ENCODE assay signal across 16 cellular contexts in the genomic region with DNA sequence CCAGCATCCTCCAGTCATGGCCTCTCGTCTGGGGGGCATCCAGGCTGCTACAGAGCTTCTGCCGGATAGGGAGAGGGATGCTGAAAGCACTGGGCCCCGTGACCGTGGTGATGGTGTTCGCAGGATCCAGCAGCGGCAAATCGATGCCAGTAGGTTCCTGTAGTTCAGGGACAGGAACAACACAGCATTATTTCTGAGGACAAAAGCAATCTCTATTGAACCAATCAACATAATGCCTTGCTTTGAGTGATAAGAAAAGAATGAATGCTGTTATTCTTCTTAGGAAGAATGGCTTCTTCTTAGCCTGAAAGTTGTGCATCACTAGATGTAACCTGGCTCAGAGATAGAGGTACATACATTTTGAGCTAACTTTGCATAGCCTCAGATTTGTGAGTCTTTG.
DNase-seq lines count a peak whose midpoint lies in the region; ATAC-seq and FAIRE-seq lines count a peak whose summit lies in the region.
"Had no signal": no experiment of that assay in that cellular context is flagged by ENCODE, and none has a peak within 500 bp of the region (broad histone marks: within the 10 kb centered on the region; RNA-seq: fewer than 3 reads in every experiment).

No MANE protein-coding gene starts in this region.

- H3K27ac ChIP-seq in cingulate gyrus (ENCODE audit: low read depth, low read length): peak overlapping the region; percentile 96
- H3K27ac ChIP-seq: Peyer's patch had no signal

- H3K4me1 Mint-ChIP-seq in activated naive CD8-positive, alpha-beta T cell treated with anti-CD3 and anti-CD28 coated beads, Interleukin-2, amount 50 U/mL, for 24 hours: no peaks in the 10 kb centered on the region

- DNase-seq in C1 segment of cervical spinal cord (lab: John Stamatoyannopoulos, UW) (peak in 11 of 14 donors; percentile 21 to 81 (median 49)), inferior parietal cortex (ENCODE audit: extremely low spot score) (peak; percentile 61), posterior cingulate gyrus (peak; percentile 25 to 95 (median 69)), HTR-8/SVneo (ENCODE audit: insufficient read length, low spot score) (no peak), cerebellar cortex (ENCODE audit: low spot score) (no peak)
- DNase-seq in activated naive CD8-positive, alpha-beta T cell treated with anti-CD3 and anti-CD28 coated beads, Interleukin-2, amount 50 U/mL, for 24 hours: no peak
- DNase-seq: Calu3; CD4-positive, alpha-beta memory T cell; NCI-H1105; NCI-H2081 treated with DMSO at 0.1 percent for 48 hours; Peyer's patch had no signal

- H3K9me3 Mint-ChIP-seq in activated naive CD8-positive, alpha-beta T cell treated with anti-CD3 and anti-CD28 coated beads, Interleukin-2, amount 50 U/mL, for 24 hours: no peaks in the 10 kb centered on the region
- H3K9me3 Mint-ChIP-seq: CD4-positive, alpha-beta memory T cell had no signal

- H3K27ac Mint-ChIP-seq in activated naive CD8-positive, alpha-beta T cell treated with anti-CD3 and anti-CD28 coated beads, Interleukin-2, amount 50 U/mL, for 24 hours: no peak overlapping the region
- H3K27ac Mint-ChIP-seq: CD4-positive, alpha-beta memory T cell had no signal

- intact Hi-C loops in posterior cingulate gyrus (cut with DNase I): no loop called here

- no peak for ATAC-seq in HG02884 (IDR thresholded peaks at IDR 0.05; ENCODE audit: unreplicated experiment)
- no peak for ATAC-seq in activated naive CD8-positive, alpha-beta T cell treated with anti-CD3 and anti-CD28 coated beads, Interleukin-2, amount 50 U/mL, for 24 hours

- H3K36me3 Mint-ChIP-seq in activated naive CD8-positive, alpha-beta T cell treated with anti-CD3 and anti-CD28 coated beads, Interleukin-2, amount 50 U/mL, for 24 hours (ENCODE audit: low read depth): no peaks in the 10 kb centered on the region
- H3K36me3 Mint-ChIP-seq: CD4-positive, alpha-beta memory T cell had no signal

- no peak overlapping the region for H3K4me3 Mint-ChIP-seq in activated naive CD8-positive, alpha-beta T cell treated with anti-CD3 and anti-CD28 coated beads, Interleukin-2, amount 50 U/mL, for 24 hours
- H3K4me3 Mint-ChIP-seq: CD4-positive, alpha-beta memory T cell had no signal

- no peak for FAIRE-seq in HTR-8/SVneo (lab: Jason Lieb, UNC)
- FAIRE-seq: GM12891, GM18507, H1 had no signal

- no peaks in the 10 kb centered on the region for H3K27me3 Mint-ChIP-seq in activated naive CD8-positive, alpha-beta T cell treated with anti-CD3 and anti-CD28 coated beads, Interleukin-2, amount 50 U/mL, for 24 hours

Comparison
In these comparisons a context has a peak if more than half of its experiments do, and no peak if none do; other contexts are left out.
1. DNase-seq: peak in C1 segment of cervical spinal cord (11 of 14), inferior parietal cortex (single experiment) and posterior cingulate gyrus (10 of 10); none in HTR-8/SVneo (single experiment), cerebellar cortex (single experiment) and activated naive CD8-positive, alpha-beta T cell treated with anti-CD3 and anti-CD28 coated beads, Interleukin-2, amount 50 U/mL, for 24 hours (single experiment).